11 cellular contexts compared by ENCODE assay signal in genomic region chr15:63231717-63232116, GRCh38. TPM values are rescaled to one million over a fixed set of nuclear protein-coding genes. Genes with fewer than 3 reads are reported as not detected.
DNase-seq lines count a peak whose midpoint lies in the region; ATAC-seq and TF ChIP-seq lines count a peak whose summit lies in the region.
"Had no signal": no experiment of that assay in that cellular context is flagged by ENCODE, and none has a peak within 500 bp of the region (broad histone marks: within the 10 kb centered on the region; RNA-seq: fewer than 3 reads in every experiment).

No MANE protein-coding gene starts in this region.

- peaks cover 36% of the 10 kb centered on the region for H3K36me3 Mint-ChIP-seq in activated B cell treated with CpG ODN at 0.5 μM for 24 hours (ENCODE audit: low read depth)

- H3K9me3 ChIP-seq in left ventricle myocardium inferior (replicated peaks) = no peaks in the 10 kb centered on the region
- H3K9me3 ChIP-seq in ovary = no peaks in the 10 kb centered on the region
- H3K9me3 ChIP-seq: lower lobe of right lung, thyroid gland had no signal

- no peaks in the 10 kb centered on the region for H3K36me3 ChIP-seq in left ventricle myocardium inferior
- H3K36me3 ChIP-seq in ovary = no peaks in the 10 kb centered on the region
- H3K36me3 ChIP-seq in H7 (replicated peaks; ENCODE audit: control insufficient read depth, insufficient read depth, low read length) = no peaks in the 10 kb centered on the region
- H3K36me3 ChIP-seq: lower lobe of right lung, thyroid gland had no signal

- no peak for TF ChIP-seq EP300 in ovary (IDR thresholded peaks at IDR 0.05)

- no peaks in the 10 kb centered on the region for H3K9me3 Mint-ChIP-seq in activated B cell treated with CpG ODN at 0.5 μM for 24 hours

- H3K4me3 ChIP-seq in left ventricle myocardium inferior (no peak overlapping the region), fibroblast of the aortic adventitia (ENCODE audit: low read depth, low read length) (no peak overlapping the region), ovary (no peak overlapping the region), H7 (ENCODE audit: insufficient read depth, low read depth, low read length) (no peak overlapping the region)
- H3K4me3 ChIP-seq: lower lobe of right lung, thyroid gland had no signal

- intact Hi-C loops in Right ventricle myocardium superior (cut with DNase I) = no loop called here
- intact Hi-C loops in left ventricle myocardium inferior (cut with micrococcal nuclease) = no loop called here
- intact Hi-C loops in activated B cell treated with CpG ODN at 0.5 μM for 24 hours (cut with micrococcal nuclease) = loop anchor here (2.0 to 5.0 kb wide), 2 partner anchors 19 to 39 kb away; no protein-coding TSS in a partner anchor
- intact Hi-C loops in ovary (cut with DNase I) = no loop called here

- WGBS in ovary, 3 donors = 57 to 65% (median 63%) methylated on average over 1 of the region's 1 CpG

- CTCF ChIA-PET in activated B cell treated with CpG ODN at 0.5 μM for 24 hours (lab: Charles Lee) = interaction anchor here (0.6 to 1.5 kb wide), 4 partner anchors 32 to 184 kb away, joined by 3 to 4 read pairs (median 3); no protein-coding TSS in a partner anchor

- H3K27me3 Mint-ChIP-seq in activated B cell treated with CpG ODN at 0.5 μM for 24 hours = no peaks in the 10 kb centered on the region

- peaks cover 60% of the 10 kb centered on the region for H3K4me1 Mint-ChIP-seq in activated B cell treated with CpG ODN at 0.5 μM for 24 hours

- H3K27ac Mint-ChIP-seq in activated B cell treated with CpG ODN at 0.5 μM for 24 hours = peak overlapping the region; percentile 62

- no peak overlapping the region for H3K27ac ChIP-seq in left ventricle myocardium inferior (replicated peaks)
- no peak overlapping the region for H3K27ac ChIP-seq in ovary
- H3K27ac ChIP-seq: lower lobe of right lung, thyroid gland had no signal

- DNase-seq in Right ventricle myocardium superior = no peak
- no peak for DNase-seq in left ventricle myocardium inferior
- DNase-seq in activated B cell treated with CpG ODN at 0.5 μM for 24 hours = no peak
- DNase-seq in fibroblast of the aortic adventitia (ENCODE audit: low read depth) = peak; percentile 50
- no peak for DNase-seq in ovary
- DNase-seq in kidney glomerular epithelial cell (lab: John Stamatoyannopoulos, UW) = no peak
- DNase-seq in H7 = no peak
- DNase-seq: lower lobe of right lung, retina, thyroid gland had no signal

- POLR2A ChIA-PET in activated B cell treated with CpG ODN at 0.5 μM for 24 hours (lab: Charles Lee) = interaction anchor here (1.1 to 3.9 kb wide), 5 partner anchors 10 to 75 kb away, joined by 3 to 14 read pairs (median 3); partner anchors contain the start of gene RPS27L

- peak; percentile 25 for ATAC-seq in Right ventricle myocardium superior (ENCODE audit: poor library complexity)
- no peak for ATAC-seq in activated B cell treated with CpG ODN at 0.5 μM for 24 hours (ENCODE audit: low read depth)
- ATAC-seq in GM19397 (IDR thresholded peaks at IDR 0.05; ENCODE audit: unreplicated experiment) = no peak
- ATAC-seq: lower lobe of right lung had no signal

- TF ChIP-seq CTCF in left ventricle myocardium inferior (IDR thresholded peaks at IDR 0.05; ENCODE audit: borderline replicate concordance) = no peak
- TF ChIP-seq CTCF in activated B cell treated with CpG ODN at 0.5 μM for 24 hours (IDR thresholded peaks at IDR 0.05) = no peak
- no peak for TF ChIP-seq CTCF in fibroblast of the aortic adventitia (IDR thresholded peaks at IDR 0.05; ENCODE audit: insufficient read depth, low read length)
- no peak for TF ChIP-seq CTCF in ovary (IDR thresholded peaks at IDR 0.05)

- H3K4me3 Mint-ChIP-seq in activated B cell treated with CpG ODN at 0.5 μM for 24 hours = no peak overlapping the region

- H3K27me3 ChIP-seq in left ventricle myocardium inferior (ENCODE audit: low read depth) (no peaks in the 10 kb centered on the region), ovary (no peaks in the 10 kb centered on the region), H7 (ENCODE audit: control insufficient read depth, insufficient read depth, low read length) (no peaks in the 10 kb centered on the region)
- H3K27me3 ChIP-seq: thyroid gland had no signal

- H3K4me1 ChIP-seq in left ventricle myocardium inferior = peaks cover 53% of the 10 kb centered on the region
- H3K4me1 ChIP-seq in ovary (ENCODE audit: insufficient read depth) = peaks cover 18% of the 10 kb centered on the region

- no peak for TF ChIP-seq POLR2A in ovary (IDR thresholded peaks at IDR 0.05)

RNA-seq across cellular contexts. Expression of gene RAB8B, which starts 42.3 kb away (rescaled TPM):
- total RNA-seq in Right ventricle myocardium superior (10.0 TPM), left ventricle myocardium inferior (8.1 TPM), activated B cell treated with CpG ODN at 0.5 μM for 24 hours (93.1 and 94.4 TPM in 2 replicates), fibroblast of the aortic adventitia (ENCODE audit: low replicate concordance) (25.3 and 84.1 TPM in 2 replicates), ovary (10 to 100 TPM; 23.1 to 58.0 (median 48.5) TPM)
- polyA plus RNA-seq in ovary = 10 to 100 TPM; 18.5 to 40.0 TPM
- 27.2 and 31.2 TPM in 2 replicates for total RNA-seq in H7 (2014; rRNA removed; shearing (Covaris generic))

RNA-seq across cellular contexts. Expression of gene APH1B, which starts 45.7 kb away (rescaled TPM):
- total RNA-seq in Right ventricle myocardium superior (7.1 TPM), left ventricle myocardium inferior (6.2 TPM), activated B cell treated with CpG ODN at 0.5 μM for 24 hours (22.1 and 23.7 TPM in 2 replicates), fibroblast of the aortic adventitia (ENCODE audit: low replicate concordance) (7.8 and 22.3 TPM in 2 replicates), ovary (10 to 100 TPM; 13.2 to 25.2 (median 22.6) TPM)
- polyA plus RNA-seq in ovary = 10 to 100 TPM in 1 of 2 donors, 1 to 10 TPM in 1; 9.1 to 20.0 TPM
- 5.8 and 7.1 TPM in 2 replicates for total RNA-seq in H7 (2014; rRNA removed; shearing (Covaris generic))
